ENCODE assay signal across 1 cellular context in genomic region chr9:129628709-129629108, GRCh38.
TF ChIP-seq lines count a peak whose summit lies in the region.

No MANE protein-coding gene starts in this region.

TF ChIP-seq in GM12878, 131 proteins besides CTCF, POLR2A, EP300 and RAD21:
- TF ChIP-seq, protein P1, sequence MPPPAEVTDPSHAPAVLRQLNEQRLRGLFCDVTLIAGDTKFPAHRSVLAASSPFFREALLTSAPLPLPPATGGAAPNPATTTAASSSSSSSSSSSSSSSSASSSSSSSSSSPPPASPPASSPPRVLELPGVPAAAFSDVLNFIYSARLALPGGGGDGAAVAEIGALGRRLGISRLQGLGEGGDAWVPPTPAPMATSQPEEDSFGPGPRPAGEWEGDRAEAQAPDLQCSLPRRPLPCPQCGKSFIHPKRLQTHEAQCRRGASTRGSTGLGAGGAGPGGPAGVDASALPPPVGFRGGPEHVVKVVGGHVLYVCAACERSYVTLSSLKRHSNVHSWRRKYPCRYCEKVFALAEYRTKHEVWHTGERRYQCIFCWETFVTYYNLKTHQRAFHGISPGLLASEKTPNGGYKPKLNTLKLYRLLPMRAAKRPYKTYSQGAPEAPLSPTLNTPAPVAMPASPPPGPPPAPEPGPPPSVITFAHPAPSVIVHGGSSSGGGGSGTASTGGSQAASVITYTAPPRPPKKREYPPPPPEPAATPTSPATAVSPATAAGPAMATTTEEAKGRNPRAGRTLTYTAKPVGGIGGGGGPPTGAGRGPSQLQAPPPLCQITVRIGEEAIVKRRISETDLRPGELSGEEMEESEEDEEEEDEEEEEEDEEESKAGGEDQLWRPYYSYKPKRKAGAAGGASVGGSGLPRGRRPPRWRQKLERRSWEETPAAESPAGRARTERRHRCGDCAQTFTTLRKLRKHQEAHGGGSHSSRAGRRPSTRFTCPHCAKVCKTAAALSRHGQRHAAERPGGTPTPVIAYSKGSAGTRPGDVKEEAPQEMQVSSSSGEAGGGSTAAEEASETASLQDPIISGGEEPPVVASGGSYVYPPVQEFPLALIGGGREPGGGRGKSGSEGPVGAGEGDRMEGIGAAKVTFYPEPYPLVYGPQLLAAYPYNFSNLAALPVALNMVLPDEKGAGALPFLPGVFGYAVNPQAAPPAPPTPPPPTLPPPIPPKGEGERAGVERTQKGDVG (CRISPR knock-in tag; IDR thresholded peaks at IDR 0.05) = no peak
- TF ChIP-seq ASH2L (IDR thresholded peaks at IDR 0.05; ENCODE audit: borderline replicate concordance, low read depth) = no peak
- TF ChIP-seq RAD51 (IDR thresholded peaks at IDR 0.05) = no peak
- TF ChIP-seq TARDBP (IDR thresholded peaks at IDR 0.05; ENCODE audit: borderline replicate concordance) = no peak
- no peak for TF ChIP-seq YY1 (IDR thresholded peaks at IDR 0.05; ENCODE audit: low read depth, low read length)
- no peak for TF ChIP-seq STAT1 (conservative IDR thresholded peaks at IDR 0.05)
- no peak for TF ChIP-seq ZSCAN29 (IDR thresholded peaks at IDR 0.05)
- TF ChIP-seq ZNF622 (IDR thresholded peaks at IDR 0.05) = no peak
- TF ChIP-seq, protein P2, sequence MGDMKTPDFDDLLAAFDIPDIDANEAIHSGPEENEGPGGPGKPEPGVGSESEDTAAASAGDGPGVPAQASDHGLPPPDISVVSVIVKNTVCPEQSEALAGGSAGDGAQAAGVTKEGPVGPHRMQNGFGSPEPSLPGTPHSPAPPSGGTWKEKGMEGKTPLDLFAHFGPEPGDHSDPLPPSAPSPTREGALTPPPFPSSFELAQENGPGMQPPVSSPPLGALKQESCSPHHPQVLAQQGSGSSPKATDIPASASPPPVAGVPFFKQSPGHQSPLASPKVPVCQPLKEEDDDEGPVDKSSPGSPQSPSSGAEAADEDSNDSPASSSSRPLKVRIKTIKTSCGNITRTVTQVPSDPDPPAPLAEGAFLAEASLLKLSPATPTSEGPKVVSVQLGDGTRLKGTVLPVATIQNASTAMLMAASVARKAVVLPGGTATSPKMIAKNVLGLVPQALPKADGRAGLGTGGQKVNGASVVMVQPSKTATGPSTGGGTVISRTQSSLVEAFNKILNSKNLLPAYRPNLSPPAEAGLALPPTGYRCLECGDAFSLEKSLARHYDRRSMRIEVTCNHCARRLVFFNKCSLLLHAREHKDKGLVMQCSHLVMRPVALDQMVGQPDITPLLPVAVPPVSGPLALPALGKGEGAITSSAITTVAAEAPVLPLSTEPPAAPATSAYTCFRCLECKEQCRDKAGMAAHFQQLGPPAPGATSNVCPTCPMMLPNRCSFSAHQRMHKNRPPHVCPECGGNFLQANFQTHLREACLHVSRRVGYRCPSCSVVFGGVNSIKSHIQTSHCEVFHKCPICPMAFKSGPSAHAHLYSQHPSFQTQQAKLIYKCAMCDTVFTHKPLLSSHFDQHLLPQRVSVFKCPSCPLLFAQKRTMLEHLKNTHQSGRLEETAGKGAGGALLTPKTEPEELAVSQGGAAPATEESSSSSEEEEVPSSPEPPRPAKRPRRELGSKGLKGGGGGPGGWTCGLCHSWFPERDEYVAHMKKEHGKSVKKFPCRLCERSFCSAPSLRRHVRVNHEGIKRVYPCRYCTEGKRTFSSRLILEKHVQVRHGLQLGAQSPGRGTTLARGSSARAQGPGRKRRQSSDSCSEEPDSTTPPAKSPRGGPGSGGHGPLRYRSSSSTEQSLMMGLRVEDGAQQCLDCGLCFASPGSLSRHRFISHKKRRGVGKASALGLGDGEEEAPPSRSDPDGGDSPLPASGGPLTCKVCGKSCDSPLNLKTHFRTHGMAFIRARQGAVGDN (IDR thresholded peaks at IDR 0.05) = no peak
- TF ChIP-seq DPF2 (IDR thresholded peaks at IDR 0.05) = no peak
- TF ChIP-seq MTA2 (IDR thresholded peaks at IDR 0.05; ENCODE audit: low read depth) = no peak
- no peak for TF ChIP-seq TCF3 (IDR thresholded peaks at IDR 0.05; ENCODE audit: borderline replicate concordance, insufficient read depth, low read depth, low read length)
- no peak for TF ChIP-seq NRF1 (conservative IDR thresholded peaks at IDR 0.05; ENCODE audit: low read depth, low read length)
- TF ChIP-seq POLR2AphosphoS5 (IDR thresholded peaks at IDR 0.05; ENCODE audit: low read length) = no peak
- TF ChIP-seq MYB (IDR thresholded peaks at IDR 0.05; ENCODE audit: borderline replicate concordance, low read depth, low read length) = no peak
- no peak for TF ChIP-seq CHD4 (IDR thresholded peaks at IDR 0.05)
- TF ChIP-seq, protein P3, sequence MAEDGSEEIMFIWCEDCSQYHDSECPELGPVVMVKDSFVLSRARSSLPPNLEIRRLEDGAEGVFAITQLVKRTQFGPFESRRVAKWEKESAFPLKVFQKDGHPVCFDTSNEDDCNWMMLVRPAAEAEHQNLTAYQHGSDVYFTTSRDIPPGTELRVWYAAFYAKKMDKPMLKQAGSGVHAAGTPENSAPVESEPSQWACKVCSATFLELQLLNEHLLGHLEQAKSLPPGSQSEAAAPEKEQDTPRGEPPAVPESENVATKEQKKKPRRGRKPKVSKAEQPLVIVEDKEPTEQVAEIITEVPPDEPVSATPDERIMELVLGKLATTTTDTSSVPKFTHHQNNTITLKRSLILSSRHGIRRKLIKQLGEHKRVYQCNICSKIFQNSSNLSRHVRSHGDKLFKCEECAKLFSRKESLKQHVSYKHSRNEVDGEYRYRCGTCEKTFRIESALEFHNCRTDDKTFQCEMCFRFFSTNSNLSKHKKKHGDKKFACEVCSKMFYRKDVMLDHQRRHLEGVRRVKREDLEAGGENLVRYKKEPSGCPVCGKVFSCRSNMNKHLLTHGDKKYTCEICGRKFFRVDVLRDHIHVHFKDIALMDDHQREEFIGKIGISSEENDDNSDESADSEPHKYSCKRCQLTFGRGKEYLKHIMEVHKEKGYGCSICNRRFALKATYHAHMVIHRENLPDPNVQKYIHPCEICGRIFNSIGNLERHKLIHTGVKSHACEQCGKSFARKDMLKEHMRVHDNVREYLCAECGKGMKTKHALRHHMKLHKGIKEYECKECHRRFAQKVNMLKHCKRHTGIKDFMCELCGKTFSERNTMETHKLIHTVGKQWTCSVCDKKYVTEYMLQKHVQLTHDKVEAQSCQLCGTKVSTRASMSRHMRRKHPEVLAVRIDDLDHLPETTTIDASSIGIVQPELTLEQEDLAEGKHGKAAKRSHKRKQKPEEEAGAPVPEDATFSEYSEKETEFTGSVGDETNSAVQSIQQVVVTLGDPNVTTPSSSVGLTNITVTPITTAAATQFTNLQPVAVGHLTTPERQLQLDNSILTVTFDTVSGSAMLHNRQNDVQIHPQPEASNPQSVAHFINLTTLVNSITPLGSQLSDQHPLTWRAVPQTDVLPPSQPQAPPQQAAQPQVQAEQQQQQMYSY (CRISPR knock-in tag; IDR thresholded peaks at IDR 0.05) = no peak
- TF ChIP-seq, protein P4, sequence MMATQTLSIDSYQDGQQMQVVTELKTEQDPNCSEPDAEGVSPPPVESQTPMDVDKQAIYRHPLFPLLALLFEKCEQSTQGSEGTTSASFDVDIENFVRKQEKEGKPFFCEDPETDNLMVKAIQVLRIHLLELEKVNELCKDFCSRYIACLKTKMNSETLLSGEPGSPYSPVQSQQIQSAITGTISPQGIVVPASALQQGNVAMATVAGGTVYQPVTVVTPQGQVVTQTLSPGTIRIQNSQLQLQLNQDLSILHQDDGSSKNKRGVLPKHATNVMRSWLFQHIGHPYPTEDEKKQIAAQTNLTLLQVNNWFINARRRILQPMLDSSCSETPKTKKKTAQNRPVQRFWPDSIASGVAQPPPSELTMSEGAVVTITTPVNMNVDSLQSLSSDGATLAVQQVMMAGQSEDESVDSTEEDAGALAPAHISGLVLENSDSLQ (IDR thresholded peaks at IDR 0.05) = no peak
TF ChIP-seq in GM12878: peak in this region for 0.
